Comparison of ENCODE assay signal across 8 cellular contexts in the genomic region with DNA sequence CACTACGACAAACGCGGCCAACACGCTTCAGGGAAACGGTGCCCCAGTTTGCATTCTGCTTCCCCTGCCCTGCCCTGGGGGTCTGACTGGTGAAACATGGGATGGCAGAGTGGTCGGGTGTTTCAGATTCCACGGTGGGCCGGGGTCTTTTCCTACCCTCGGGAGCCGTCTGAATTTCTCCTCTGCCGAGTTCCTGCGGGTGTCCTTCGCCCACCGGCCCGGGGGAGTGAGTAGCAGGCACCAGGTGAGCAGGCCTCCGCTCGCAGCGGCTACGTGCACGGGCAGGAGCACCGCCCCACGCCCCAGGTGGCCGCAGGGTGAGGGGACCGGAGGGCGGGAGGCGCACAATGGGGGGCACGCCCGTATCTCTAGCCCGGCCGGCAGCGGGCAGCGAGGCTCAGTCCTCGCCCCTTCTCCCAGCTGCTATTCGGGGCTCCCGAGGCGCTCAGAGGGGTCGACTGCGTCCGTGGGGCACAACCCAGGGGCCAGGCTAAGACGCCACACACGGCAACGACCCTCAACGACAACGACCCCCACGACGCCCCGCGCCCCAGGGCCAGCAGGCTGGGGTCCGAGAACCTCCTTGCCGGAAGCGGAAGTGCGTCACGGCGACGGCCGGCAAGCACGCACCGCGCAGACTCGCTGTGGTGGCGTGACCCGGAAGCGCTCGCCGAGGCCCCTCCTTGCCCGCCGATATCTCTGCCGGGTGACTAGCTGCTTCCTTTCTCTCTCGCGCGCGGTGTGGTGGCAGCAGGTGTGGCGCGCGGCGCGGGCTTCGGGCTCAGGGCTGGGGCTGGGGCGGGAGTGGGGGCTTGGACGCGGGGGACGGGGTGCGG. TPM values are rescaled to one million over a fixed set of nuclear protein-coding genes. Genes with fewer than 3 reads are reported as not detected.
DNase-seq lines count a peak whose midpoint lies in the region; ATAC-seq and TF ChIP-seq lines count a peak whose summit lies in the region.

A gene (plus strand): TSS at position 721 of the 836 bp plus-strand sequence. CDS start 236 bp downstream, outside the sequence.

- peaks cover 0 to 23% (median 18%) of the 10 kb centered on the region in 4 donors for H3K4me1 ChIP-seq in Peyer's patch

- no peaks in the 10 kb centered on the region for H3K27me3 Mint-ChIP-seq in naive thymus-derived CD8-positive, alpha-beta T cell
- no peaks in the 10 kb centered on the region for H3K27me3 Mint-ChIP-seq in stimulated activated naive B cell treated with anti-CD40 and anti-IgM and Interleukin-4, amounts not matched to agents 10 μg/mL and 1 μg/mL and 100 μg/mL, for 72 hours

- peak; percentile 68 for ATAC-seq in GM21737 (IDR thresholded peaks at IDR 0.05; ENCODE audit: unreplicated experiment)
- ATAC-seq in naive thymus-derived CD8-positive, alpha-beta T cell = peak; percentile 90
- peak; percentile 90 to 95 for ATAC-seq in stimulated activated naive B cell treated with anti-CD40 and anti-IgM and Interleukin-4, amounts not matched to agents 10 μg/mL and 1 μg/mL and 100 μg/mL, for 72 hours (replicated peaks)

- H3K27me3 ChIP-seq in Peyer's patch = no peaks in the 10 kb centered on the region

- peaks cover 28 to 75% (median 55%) of the 10 kb centered on the region in 4 donors for H3K4me1 Mint-ChIP-seq in naive thymus-derived CD8-positive, alpha-beta T cell
- H3K4me1 Mint-ChIP-seq in stimulated activated naive B cell treated with anti-CD40 and anti-IgM and Interleukin-4, amounts not matched to agents 10 μg/mL and 1 μg/mL and 100 μg/mL, for 72 hours = peaks cover 44 to 73% of the 10 kb centered on the region in 2 donors

- H3K4me3 Mint-ChIP-seq in naive thymus-derived CD8-positive, alpha-beta T cell = peak within 1 kb of the TSS; percentile 88 to 95 (median 90)
- peak within 1 kb of the TSS; percentile 95 for H3K4me3 Mint-ChIP-seq in stimulated activated naive B cell treated with anti-CD40 and anti-IgM and Interleukin-4, amounts not matched to agents 10 μg/mL and 1 μg/mL and 100 μg/mL, for 72 hours

- H3K36me3 ChIP-seq in Peyer's patch = peaks cover 0 to 12% (median 0%) of the 10 kb centered on the region in 3 donors

- peak within 1 kb of the TSS; percentile 85 to 96 (median 94) for H3K27ac Mint-ChIP-seq in naive thymus-derived CD8-positive, alpha-beta T cell
- peak within 1 kb of the TSS; percentile 96 for H3K27ac Mint-ChIP-seq in stimulated activated naive B cell treated with anti-CD40 and anti-IgM and Interleukin-4, amounts not matched to agents 10 μg/mL and 1 μg/mL and 100 μg/mL, for 72 hours

- H3K9me3 Mint-ChIP-seq in naive thymus-derived CD8-positive, alpha-beta T cell = peaks cover 0 to 10% (median 0%) of the 10 kb centered on the region in 9 donors
- H3K9me3 Mint-ChIP-seq in stimulated activated naive B cell treated with anti-CD40 and anti-IgM and Interleukin-4, amounts not matched to agents 10 μg/mL and 1 μg/mL and 100 μg/mL, for 72 hours = peaks cover 6% of the 10 kb centered on the region in 2 donors

- peak within 1 kb of the TSS; percentile 91 to 98 (median 95) for H3K27ac ChIP-seq in Peyer's patch

- H3K4me3 ChIP-seq in Peyer's patch = peak within 1 kb of the TSS; percentile 72 to 98 (median 84)

- peak; percentile 79 for DNase-seq in DMS53 treated with DMSO at 0.1 percent for 48 hours (lab: John Stamatoyannopoulos, UW; ENCODE audit: unreplicated experiment)
- DNase-seq in KG1 (lab: John Stamatoyannopoulos, UW) = peak; percentile 76
- peak; percentile 93 to 97 (median 96) for DNase-seq in Peyer's patch
- peak; percentile 90 for DNase-seq in activated T-helper 1 cell treated with Interleukin-2 at 50 U/mL for 16 hours (ENCODE audit: low read depth)
- DNase-seq in fibroblast of gingiva (ENCODE audit: low read depth) = peak; percentile 88
- DNase-seq in naive thymus-derived CD8-positive, alpha-beta T cell = peak; percentile 88 to 96 (median 92)
- DNase-seq in stimulated activated naive B cell treated with anti-CD40 and anti-IgM and Interleukin-4, amounts not matched to agents 10 μg/mL and 1 μg/mL and 100 μg/mL, for 72 hours = peak; percentile 89

- POLR2A ChIA-PET in naive thymus-derived CD8-positive, alpha-beta T cell (lab: Charles Lee) = interaction anchor here (0.6 to 1.7 kb wide), 11 partner anchors 15 to 320 kb away, joined by 3 to 6 read pairs (median 4); a partner anchor contains a TSS

- H3K36me3 Mint-ChIP-seq in naive thymus-derived CD8-positive, alpha-beta T cell = peaks cover 3 to 33% (median 6%) of the 10 kb centered on the region in 3 donors
- H3K36me3 Mint-ChIP-seq in stimulated activated naive B cell treated with anti-CD40 and anti-IgM and Interleukin-4, amounts not matched to agents 10 μg/mL and 1 μg/mL and 100 μg/mL, for 72 hours = peaks cover 44 to 64% of the 10 kb centered on the region in 2 donors

- TF ChIP-seq POLR2A in Peyer's patch (IDR thresholded peaks at IDR 0.05) = peak; percentile 70 to 73

- no peaks in the 10 kb centered on the region for H3K9me3 ChIP-seq in Peyer's patch

- TF ChIP-seq CTCF in Peyer's patch (IDR thresholded peaks at IDR 0.05) = peak in 3 of 6 experiments; percentile 8 to 14 (median 13)

RNA-seq across cellular contexts. Expression of the gene that starts here (rescaled TPM):
- total RNA-seq in Peyer's patch = 100 to 1,000 TPM; 507 to 769 (median 622) TPM
- total RNA-seq in naive thymus-derived CD8-positive, alpha-beta T cell = 1,000 to 10,000 TPM; 3,205 to 3,496 TPM
- polyA plus RNA-seq in naive thymus-derived CD8-positive, alpha-beta T cell = 1,000 to 10,000 TPM; 3,313 to 3,803 (median 3,517) TPM

Comparison
In these comparisons a context has a peak if more than half of its experiments do, and no peak if none do; other contexts are left out.
1. Peak in every context shown above with its lines: DNase-seq, ATAC-seq, H3K4me3 ChIP-seq and H3K27ac ChIP-seq.
2. RNA of the gene that starts here (total RNA-seq): 3,205 to 3,496 TPM in naive thymus-derived CD8-positive, alpha-beta T cell; 507 to 769 TPM in Peyer's patch; every median in the first group is over 4 times any median in the second.